In the genomic region with DNA sequence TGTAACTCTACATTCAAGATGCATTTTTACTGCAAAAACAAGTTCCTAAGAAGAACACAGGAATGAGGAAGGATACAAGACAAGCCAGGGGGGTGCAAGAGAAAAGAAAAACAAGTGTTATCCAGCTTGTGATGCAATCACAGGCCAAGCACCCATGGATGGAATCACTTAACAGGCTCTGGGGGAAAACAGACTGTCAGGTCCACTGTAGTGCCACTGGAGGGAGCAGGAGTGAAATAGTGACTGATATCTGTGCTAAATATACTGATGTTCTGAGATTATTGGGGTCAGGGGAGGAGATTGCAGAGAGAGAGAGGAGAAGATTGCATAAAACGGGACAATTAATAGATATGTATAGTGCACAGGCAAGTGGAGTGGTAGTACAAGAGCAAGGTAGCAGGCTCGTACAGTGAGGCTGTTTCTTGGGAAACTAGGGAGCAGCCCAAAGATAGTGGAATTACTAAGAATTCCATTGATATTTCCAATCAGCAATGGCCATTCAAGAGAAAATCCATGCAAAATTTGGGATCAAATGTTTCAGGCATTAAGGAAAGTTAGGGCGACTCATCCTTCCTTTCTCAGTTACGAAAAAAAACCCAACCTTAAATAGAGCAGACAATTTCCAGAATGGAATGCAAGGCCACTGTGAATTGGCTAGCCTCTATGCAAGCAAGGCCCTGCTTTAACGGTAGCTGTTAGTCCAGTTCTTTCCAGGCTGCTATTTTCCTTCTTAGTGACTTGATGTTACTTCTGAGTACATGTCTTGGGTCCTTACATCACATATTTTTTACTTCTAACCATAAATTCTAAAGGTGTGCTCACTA, we compare ENCODE assay signal across 8 cellular contexts. TPM values are rescaled to one million over a fixed set of nuclear protein-coding genes. Genes with fewer than 3 reads are reported as not detected.
DNase-seq lines count a peak whose midpoint lies in the region; ATAC-seq and TF ChIP-seq lines count a peak whose summit lies in the region.

No MANE protein-coding gene starts in this region.

- ATAC-seq in natural killer cell treated with Interleukin-12 subunit alpha and Interleukin-12 subunit beta and Interleukin-15 and Interleukin-18, amount 100 ng/mL, for 72 hours, result no peak

- H3K36me3 Mint-ChIP-seq in activated CD4-positive, alpha-beta memory T cell treated with anti-CD3 and anti-CD28 coated beads for 36 hours, result no peaks in the 10 kb centered on the region
- no peaks in the 10 kb centered on the region for H3K36me3 Mint-ChIP-seq in natural killer cell treated with Interleukin-12 subunit alpha and Interleukin-12 subunit beta and Interleukin-15 and Interleukin-18, amount 100 ng/mL, for 72 hours

- CTCF ChIA-PET in activated CD4-positive, alpha-beta memory T cell treated with anti-CD3 and anti-CD28 coated beads for 36 hours (lab: Charles Lee), result interaction anchor here (1.0 to 6.5 kb wide), 6 partner anchors 14 to 146 kb away, joined by 3 to 195 read pairs (median 4); no protein-coding TSS in a partner anchor

- H3K36me3 ChIP-seq in WERI-Rb-1, result no peaks in the 10 kb centered on the region

- peak; percentile 43 for DNase-seq in A172 (ENCODE audit: low spot score)
- DNase-seq in HFF-Myc (ENCODE audit: extremely low read depth, low read depth), result peak; percentile 44
- peak; percentile 33 for DNase-seq in WERI-Rb-1
- peak; percentile 88 for DNase-seq in iris pigment epithelial cell (ENCODE audit: low read depth)
- DNase-seq in activated CD4-positive, CD25-positive, alpha-beta regulatory T cell (lab: John Stamatoyannopoulos, UW), result no peak
- no peak for DNase-seq in activated CD4-positive, alpha-beta memory T cell treated with anti-CD3 and anti-CD28 coated beads for 36 hours
- no peak for DNase-seq in natural killer cell treated with Interleukin-12 subunit alpha and Interleukin-12 subunit beta and Interleukin-15 and Interleukin-18, amount 100 ng/mL, for 72 hours (ENCODE audit: low spot score)
- no peak for DNase-seq in middle frontal gyrus (ENCODE audit: extremely low spot score, low spot score)

- H3K27me3 Mint-ChIP-seq in activated CD4-positive, alpha-beta memory T cell treated with anti-CD3 and anti-CD28 coated beads for 36 hours, result peaks cover 5% of the 10 kb centered on the region
- peaks cover 5 to 25% of the 10 kb centered on the region in 2 donors for H3K27me3 Mint-ChIP-seq in natural killer cell treated with Interleukin-12 subunit alpha and Interleukin-12 subunit beta and Interleukin-15 and Interleukin-18, amount 100 ng/mL, for 72 hours

- no peak overlapping the region for H3K27ac Mint-ChIP-seq in activated CD4-positive, alpha-beta memory T cell treated with anti-CD3 and anti-CD28 coated beads for 36 hours
- H3K27ac Mint-ChIP-seq in natural killer cell treated with Interleukin-12 subunit alpha and Interleukin-12 subunit beta and Interleukin-15 and Interleukin-18, amount 100 ng/mL, for 72 hours, result no peak overlapping the region

- TF ChIP-seq CTCF in HFF-Myc (IDR thresholded peaks at IDR 0.05; ENCODE audit: low read depth, low read length, missing control alignments), result peak; percentile 51
- TF ChIP-seq CTCF in WERI-Rb-1 (IDR thresholded peaks at IDR 0.05; ENCODE audit: low read depth, low read length), result peak; percentile 54

- no peak overlapping the region for H3K4me3 Mint-ChIP-seq in activated CD4-positive, alpha-beta memory T cell treated with anti-CD3 and anti-CD28 coated beads for 36 hours
- no peak overlapping the region for H3K4me3 Mint-ChIP-seq in natural killer cell treated with Interleukin-12 subunit alpha and Interleukin-12 subunit beta and Interleukin-15 and Interleukin-18, amount 100 ng/mL, for 72 hours

- H3K9me3 Mint-ChIP-seq in activated CD4-positive, alpha-beta memory T cell treated with anti-CD3 and anti-CD28 coated beads for 36 hours, result no peaks in the 10 kb centered on the region
- H3K9me3 Mint-ChIP-seq in natural killer cell treated with Interleukin-12 subunit alpha and Interleukin-12 subunit beta and Interleukin-15 and Interleukin-18, amount 100 ng/mL, for 72 hours, result no peaks in the 10 kb centered on the region

- no peak overlapping the region for H3K4me3 ChIP-seq in HFF-Myc (replicated peaks; ENCODE audit: low read depth, low read length)
- H3K4me3 ChIP-seq in WERI-Rb-1 (ENCODE audit: low read depth, low read length), result no peak overlapping the region

- POLR2A ChIA-PET in activated CD4-positive, alpha-beta memory T cell treated with anti-CD3 and anti-CD28 coated beads for 36 hours (lab: Charles Lee), result no interaction called here

- H3K4me1 Mint-ChIP-seq in activated CD4-positive, alpha-beta memory T cell treated with anti-CD3 and anti-CD28 coated beads for 36 hours (ENCODE audit: low read depth), result no peaks in the 10 kb centered on the region
- H3K4me1 Mint-ChIP-seq in natural killer cell treated with Interleukin-12 subunit alpha and Interleukin-12 subunit beta and Interleukin-15 and Interleukin-18, amount 100 ng/mL, for 72 hours (ENCODE audit: low read depth in 2 of 2), result no peaks in the 10 kb centered on the region

- intact Hi-C loops in activated CD4-positive, alpha-beta memory T cell treated with anti-CD3 and anti-CD28 coated beads for 36 hours (cut with micrococcal nuclease), result no loop called here

- no peak overlapping the region for H3K27ac ChIP-seq in WERI-Rb-1

- peaks cover 5% of the 10 kb centered on the region for H3K9me3 ChIP-seq in WERI-Rb-1 (ENCODE audit: severe bottlenecking)

- H3K27me3 ChIP-seq in WERI-Rb-1 (ENCODE audit: insufficient read depth, low read depth, severe bottlenecking), result no peaks in the 10 kb centered on the region

RNA-seq across cellular contexts. Expression of a gene that starts 52.2 kb away (rescaled TPM):
- 0.72 TPM in 2 replicates for total RNA-seq in A172 (2014; rRNA removed; shearing (Covaris generic))
- 1 to 10 TPM; 1.1 to 1.8 TPM for total RNA-seq in activated CD4-positive, alpha-beta memory T cell treated with anti-CD3 and anti-CD28 coated beads for 36 hours
- total RNA-seq in natural killer cell treated with Interleukin-12 subunit alpha and Interleukin-12 subunit beta and Interleukin-15 and Interleukin-18, amount 100 ng/mL, for 72 hours, result 1 to 10 TPM; 1.5 to 2.5 TPM

RNA-seq across cellular contexts. Expression of a gene that starts 53.7 kb away (rescaled TPM):
- total RNA-seq in A172 (2014; rRNA removed; shearing (Covaris generic)), result not detected in 2 replicates
- total RNA-seq in activated CD4-positive, alpha-beta memory T cell treated with anti-CD3 and anti-CD28 coated beads for 36 hours, result not detected
- total RNA-seq in natural killer cell treated with Interleukin-12 subunit alpha and Interleukin-12 subunit beta and Interleukin-15 and Interleukin-18, amount 100 ng/mL, for 72 hours, result not detected

Comparison
In these comparisons a context has a peak if more than half of its experiments do, and no peak if none do; other contexts are left out.
1. DNase-seq: peak in A172 (single experiment), HFF-Myc (single experiment), WERI-Rb-1 (single experiment) and iris pigment epithelial cell (single experiment); none in activated CD4-positive, CD25-positive, alpha-beta regulatory T cell (0 of 4), activated CD4-positive, alpha-beta memory T cell treated with anti-CD3 and anti-CD28 coated beads for 36 hours (single experiment), natural killer cell treated with Interleukin-12 subunit alpha and Interleukin-12 subunit beta and Interleukin-15 and Interleukin-18, amount 100 ng/mL, for 72 hours (single experiment) and middle frontal gyrus (single experiment).